ENCODE assay signal across 28 cellular contexts in genomic region chr11:110951041-110951440, GRCh38.
DNase-seq lines count a peak whose midpoint lies in the region; ATAC-seq, FAIRE-seq and TF ChIP-seq lines count a peak whose summit lies in the region.
"Had no signal": no experiment of that assay in that cellular context is flagged by ENCODE, and none has a peak within 500 bp of the region (broad histone marks: within the 10 kb centered on the region; RNA-seq: fewer than 3 reads in every experiment).

No MANE protein-coding gene starts in this region.

- FAIRE-seq in GM19239 (lab: Jason Lieb, UNC): peak; percentile 44
- FAIRE-seq: G401.6 had no signal

- no peak for ATAC-seq in stimulated activated naive CD8-positive, alpha-beta T cell treated with anti-CD3 and anti-CD28 coated beads, Interleukin-15, Interleukin-2, amounts not matched to agents 100 U/mL and 50 U/mL, for 24 hours
- no peak for ATAC-seq in HG02981 (IDR thresholded peaks at IDR 0.05; ENCODE audit: unreplicated experiment)
- ATAC-seq: CD8-positive, alpha-beta T cell; effector memory CD8-positive, alpha-beta T cell; foreskin keratinocyte; T-helper 17 cell had no signal

- WGBS in esophagus squamous epithelium, 2 donors: 82 to 83% methylated on average over 3 of the region's 3 CpGs
- 49% methylated on average over 3 of the region's 3 CpGs for WGBS in prostate gland

- H3K4me3 ChIP-seq in esophagus squamous epithelium: no peak overlapping the region
- H3K4me3 ChIP-seq in prostate gland: no peak overlapping the region
- H3K4me3 ChIP-seq: ascending aorta, GM23248, right atrium auricular region, SK-N-MC, upper lobe of right lung had no signal

- intact Hi-C loops in esophagus squamous epithelium (cut with DNase I): no loop called here
- intact Hi-C loops in prostate gland (cut with DNase I): no loop called here

- peaks cover 35% of the 10 kb centered on the region for H3K4me1 Mint-ChIP-seq in nephron progenitor cell
- H3K4me1 Mint-ChIP-seq: B cell, T-helper 17 cell had no signal

- DNase-seq in GM19239 (ENCODE audit: insufficient read length, low spot score): no peak
- peak; percentile 70 to 81 for DNase-seq in NCI-H526 (lab: John Stamatoyannopoulos, UW)
- DNase-seq in esophagus squamous epithelium (lab: John Stamatoyannopoulos, UW): no peak
- no peak for DNase-seq in prostate gland (ENCODE audit: low spot score)
- no peak for DNase-seq in nephron progenitor cell
- DNase-seq in iPS-NIHi11 (ENCODE audit: low spot score): no peak
- no peak for DNase-seq in stimulated activated naive CD8-positive, alpha-beta T cell treated with anti-CD3 and anti-CD28 coated beads, Interleukin-15, Interleukin-2, amounts not matched to agents 100 U/mL and 50 U/mL, for 24 hours
- DNase-seq: activated CD8-positive, alpha-beta memory T cell treated with anti-CD3 and anti-CD28 coated beads for 24 hours; activated effector memory CD4-positive, alpha-beta T cell treated with Interleukin-2 at 50 U/mL for 16 hours; CD8-positive, alpha-beta T cell; cortex of kidney; effector memory CD8-positive, alpha-beta T cell; foreskin keratinocyte; GM23248; Kasumi-1; NCI-H1694 treated with DMSO at 0.1 percent for 48 hours; NCI-H774; stimulated activated CD4-positive, alpha-beta T cell treated with anti-CD3 and anti-CD28 coated beads, Interleukin-2, amount 100 ng/mL, for 24 hours; T-helper 17 cell; upper lobe of right lung had no signal

- H3K36me3 ChIP-seq in esophagus squamous epithelium (no peaks in the 10 kb centered on the region), prostate gland (no peaks in the 10 kb centered on the region)
- H3K36me3 ChIP-seq: ascending aorta, right atrium auricular region, upper lobe of right lung had no signal

- H3K4me3 Mint-ChIP-seq in nephron progenitor cell: no peak overlapping the region
- H3K4me3 Mint-ChIP-seq: activated naive CD8-positive, alpha-beta T cell; B cell; CD8-positive, alpha-beta T cell; effector memory CD8-positive, alpha-beta T cell; T-helper 17 cell had no signal

- TF ChIP-seq POLR2A in esophagus squamous epithelium (IDR thresholded peaks at IDR 0.05) (no peak), prostate gland (IDR thresholded peaks at IDR 0.05) (no peak)

- H3K27me3 ChIP-seq in esophagus squamous epithelium (no peaks in the 10 kb centered on the region), prostate gland (replicated peaks; ENCODE audit: insufficient read depth) (no peaks in the 10 kb centered on the region)
- H3K27me3 ChIP-seq: ascending aorta, right atrium auricular region, upper lobe of right lung had no signal

- no peak overlapping the region for H3K27ac Mint-ChIP-seq in nephron progenitor cell
- H3K27ac Mint-ChIP-seq: activated naive CD8-positive, alpha-beta T cell; B cell; CD8-positive, alpha-beta T cell; effector memory CD8-positive, alpha-beta T cell; T-helper 17 cell had no signal

- H3K9me3 ChIP-seq in esophagus squamous epithelium (no peaks in the 10 kb centered on the region), prostate gland (no peaks in the 10 kb centered on the region)
- H3K9me3 ChIP-seq: ascending aorta, right atrium auricular region, upper lobe of right lung had no signal

- H3K9me3 Mint-ChIP-seq in nephron progenitor cell: peaks cover 9% of the 10 kb centered on the region

- H3K4me1 ChIP-seq in esophagus squamous epithelium: peaks cover 0 to 17% (median 0%) of the 10 kb centered on the region in 3 donors
- no peaks in the 10 kb centered on the region for H3K4me1 ChIP-seq in prostate gland (replicated peaks)
- H3K4me1 ChIP-seq: ascending aorta, foreskin keratinocyte, right atrium auricular region had no signal

- H3K27me3 Mint-ChIP-seq in nephron progenitor cell (ENCODE audit: low read depth, poor library complexity): no peaks in the 10 kb centered on the region
- H3K27me3 Mint-ChIP-seq: activated naive CD8-positive, alpha-beta T cell; B cell; T-helper 17 cell had no signal

- no peaks in the 10 kb centered on the region for H3K36me3 Mint-ChIP-seq in nephron progenitor cell (ENCODE audit: low read depth)
- H3K36me3 Mint-ChIP-seq: activated naive CD8-positive, alpha-beta T cell; CD8-positive, alpha-beta T cell had no signal

- no peak for TF ChIP-seq CTCF in esophagus squamous epithelium (IDR thresholded peaks at IDR 0.05)
- no peak for TF ChIP-seq CTCF in prostate gland (IDR thresholded peaks at IDR 0.05)
- no peak for TF ChIP-seq CTCF in nephron progenitor cell (IDR thresholded peaks at IDR 0.05)

- peak overlapping the region in 3 of 4 donors; percentile 11 to 72 (median 67) for H3K27ac ChIP-seq in esophagus squamous epithelium
- H3K27ac ChIP-seq in prostate gland: peak overlapping the region; percentile 12 to 55
- H3K27ac ChIP-seq: foreskin keratinocyte, GM23248, right atrium auricular region, RWPE1, SK-N-MC, upper lobe of right lung had no signal

Comparison
In these comparisons a context has a peak if more than half of its experiments do, and no peak if none do; other contexts are left out.
1. DNase-seq: peak in NCI-H526 (2 of 2); none in GM19239 (single experiment), esophagus squamous epithelium (single experiment), prostate gland (single experiment), nephron progenitor cell (single experiment), iPS-NIHi11 (single experiment) and stimulated activated naive CD8-positive, alpha-beta T cell treated with anti-CD3 and anti-CD28 coated beads, Interleukin-15, Interleukin-2, amounts not matched to agents 100 U/mL and 50 U/mL, for 24 hours (single experiment).